8 cellular contexts compared by ENCODE assay signal in genomic region chrX:155216940-155217450, GRCh38. TPM values are rescaled to one million over a fixed set of nuclear protein-coding genes. Genes with fewer than 3 reads are reported as not detected.
DNase-seq lines count a peak whose midpoint lies in the region; ATAC-seq and TF ChIP-seq lines count a peak whose summit lies in the region.

No MANE protein-coding gene starts in this region.

- peak overlapping the region; percentile 91 for H3K9ac ChIP-seq in mesenchymal stem cell (ENCODE audit: low read length)

- H2BK120ac ChIP-seq in mesenchymal stem cell (ENCODE audit: low read depth, low read length) = no peak overlapping the region

- H2BK5ac ChIP-seq in mesenchymal stem cell (ENCODE audit: low read depth, low read length, poor library complexity, severe bottlenecking) = no peak overlapping the region

- no peak overlapping the region for H2BK15ac ChIP-seq in mesenchymal stem cell (ENCODE audit: low read depth, poor library complexity, severe bottlenecking)

- peak overlapping the region; percentile 70 for H3K4me2 ChIP-seq in mesenchymal stem cell (ENCODE audit: low read length, poor library complexity, severe bottlenecking)

- H3K4me1 Mint-ChIP-seq in brain = peaks cover 24% of the 10 kb centered on the region

- intact Hi-C loops in upper lobe of right lung (cut with DNase I) = no loop called here

- no peak overlapping the region for H3K4ac ChIP-seq in mesenchymal stem cell (ENCODE audit: low read depth in 1 of 2, low read length in 2 of 2)

- ATAC-seq in upper lobe of right lung = no peak
- no peak for ATAC-seq in GM21825 (IDR thresholded peaks at IDR 0.05; ENCODE audit: unreplicated experiment)

- H3K27me3 ChIP-seq in mesenchymal stem cell (ENCODE audit: control insufficient read depth in 1 of 2, insufficient read depth in 1 of 2, low read length in 2 of 2) = no peaks in the 10 kb centered on the region
- H3K27me3 ChIP-seq in upper lobe of right lung = no peaks in the 10 kb centered on the region

- H3K36me3 ChIP-seq in mesenchymal stem cell (ENCODE audit: control insufficient read depth in 1 of 2, insufficient read depth in 2 of 2, low read depth in 1 of 2, low read length in 2 of 2) = peaks cover 6 to 13% of the 10 kb centered on the region in 2 experiments
- H3K36me3 ChIP-seq in upper lobe of right lung = no peaks in the 10 kb centered on the region

- H2BK12ac ChIP-seq in mesenchymal stem cell (ENCODE audit: low read length in 2 of 2) = no peak overlapping the region

- peak overlapping the region; percentile 17 for H3K27ac ChIP-seq in mesenchymal stem cell (ENCODE audit: low read length, poor library complexity, severe bottlenecking)
- peak overlapping the region; percentile 90 for H3K27ac ChIP-seq in upper lobe of right lung

- H3K14ac ChIP-seq in mesenchymal stem cell (ENCODE audit: low read length in 2 of 2) = peak overlapping the region in 1 of 2 experiments; percentile 20

- peak overlapping the region; percentile 92 to 99 (median 93) for H3K4me3 Mint-ChIP-seq in brain

- no peak overlapping the region for H4K91ac ChIP-seq in mesenchymal stem cell (ENCODE audit: low read length)

- H3K9me3 ChIP-seq in mesenchymal stem cell (ENCODE audit: control insufficient read depth, low read length) (no peaks in the 10 kb centered on the region), upper lobe of right lung (no peaks in the 10 kb centered on the region)

- H3K23ac ChIP-seq in mesenchymal stem cell (ENCODE audit: low read length in 2 of 2) = no peak overlapping the region

- H3K18ac ChIP-seq in mesenchymal stem cell (ENCODE audit: low read depth in 1 of 2, low read length in 2 of 2) = no peak overlapping the region

- DNase-seq in SIG-M5 treated with dmso at 0.1 percent for 504 hours (lab: John Stamatoyannopoulos, UW; ENCODE audit: unreplicated experiment) (peak; percentile 2), SIG-M5 (lab: John Stamatoyannopoulos, UW) (no peak), NCI-H1694 (lab: John Stamatoyannopoulos, UW) (peak; percentile 42), mesenchymal stem cell (no peak), upper lobe of right lung (no peak), AML-193 (lab: John Stamatoyannopoulos, UW) (no peak)

- H2AFZ ChIP-seq in mesenchymal stem cell (ENCODE audit: low read depth, low read length) = no peak overlapping the region

- H3K36me3 Mint-ChIP-seq in brain = peaks cover 19% of the 10 kb centered on the region

- TF ChIP-seq CTCF in brain (conservative IDR thresholded peaks at IDR 0.05) = peak in 1 of 2 experiments; percentile 15
- no peak for TF ChIP-seq CTCF in upper lobe of right lung (IDR thresholded peaks at IDR 0.05)

- H3K27ac Mint-ChIP-seq in brain = peak overlapping the region; percentile 88 to 99 (median 96)

- H2AK5ac ChIP-seq in mesenchymal stem cell (ENCODE audit: low read length, severe bottlenecking) = no peak overlapping the region

- H3K9me3 Mint-ChIP-seq in brain = peaks cover 0 to 7% (median 5%) of the 10 kb centered on the region in 5 experiments

- H3K79me1 ChIP-seq in mesenchymal stem cell (replicated peaks; ENCODE audit: low read length, poor library complexity, severe bottlenecking) = no peaks in the 10 kb centered on the region

- peaks cover 9% of the 10 kb centered on the region for H3K27me3 Mint-ChIP-seq in brain

- H3K4me3 ChIP-seq in mesenchymal stem cell (ENCODE audit: insufficient read depth in 1 of 2, low read depth in 1 of 2, low read length in 2 of 2) (peak overlapping the region; percentile 87 to 89), upper lobe of right lung (peak overlapping the region; percentile 68)

- H4K8ac ChIP-seq in mesenchymal stem cell (ENCODE audit: low read length) = no peak overlapping the region

- H3K4me1 ChIP-seq in mesenchymal stem cell (ENCODE audit: control insufficient read depth, insufficient read depth, low read depth, low read length) (no peaks in the 10 kb centered on the region), upper lobe of right lung (no peaks in the 10 kb centered on the region)

- WGBS in mesenchymal stem cell = 7% methylated on average over 4 of the region's 11 CpGs

RNA-seq across cellular contexts. Expression of gene VBP1, which starts 0.7 kb away (rescaled TPM):
- 41.3 TPM for polyA plus RNA-seq in brain (ENCODE audit: insufficient read depth, low read depth, low replicate concordance)
- 35.4 TPM for polyA plus RNA-seq in mesenchymal stem cell (2013, experiment 1 of 2)
- 39.8 TPM for polyA plus RNA-seq in mesenchymal stem cell (2013, experiment 2 of 2)
- total RNA-seq in upper lobe of right lung = 33.9 TPM

RNA-seq across cellular contexts. Expression of gene RAB39B, which starts 47.3 kb away (rescaled TPM):
- 10.9 TPM for polyA plus RNA-seq in brain (ENCODE audit: insufficient read depth, low read depth, low replicate concordance)
- not detected for polyA plus RNA-seq in mesenchymal stem cell (2013, experiment 1 of 2)
- polyA plus RNA-seq in mesenchymal stem cell (2013, experiment 2 of 2) = 0.03 TPM
- 0.75 TPM for total RNA-seq in upper lobe of right lung

Comparison
In these comparisons a context has a peak if more than half of its experiments do, and no peak if none do; other contexts are left out.
1. DNase-seq: peak in SIG-M5 treated with dmso at 0.1 percent for 504 hours (single experiment) and NCI-H1694 (single experiment); none in SIG-M5 (single experiment), mesenchymal stem cell (single experiment), upper lobe of right lung (single experiment) and AML-193 (0 of 2).